In genomic region chr16:66370786-66371684, GRCh38 we compare ENCODE assay signal across 1 cellular context.
TF ChIP-seq lines count a peak whose summit lies in the region.

No MANE protein-coding gene starts in this region.

TF ChIP-seq in HepG2, 621 proteins besides CTCF, POLR2A, EP300 and RAD21:
- TF ChIP-seq, protein P1, sequence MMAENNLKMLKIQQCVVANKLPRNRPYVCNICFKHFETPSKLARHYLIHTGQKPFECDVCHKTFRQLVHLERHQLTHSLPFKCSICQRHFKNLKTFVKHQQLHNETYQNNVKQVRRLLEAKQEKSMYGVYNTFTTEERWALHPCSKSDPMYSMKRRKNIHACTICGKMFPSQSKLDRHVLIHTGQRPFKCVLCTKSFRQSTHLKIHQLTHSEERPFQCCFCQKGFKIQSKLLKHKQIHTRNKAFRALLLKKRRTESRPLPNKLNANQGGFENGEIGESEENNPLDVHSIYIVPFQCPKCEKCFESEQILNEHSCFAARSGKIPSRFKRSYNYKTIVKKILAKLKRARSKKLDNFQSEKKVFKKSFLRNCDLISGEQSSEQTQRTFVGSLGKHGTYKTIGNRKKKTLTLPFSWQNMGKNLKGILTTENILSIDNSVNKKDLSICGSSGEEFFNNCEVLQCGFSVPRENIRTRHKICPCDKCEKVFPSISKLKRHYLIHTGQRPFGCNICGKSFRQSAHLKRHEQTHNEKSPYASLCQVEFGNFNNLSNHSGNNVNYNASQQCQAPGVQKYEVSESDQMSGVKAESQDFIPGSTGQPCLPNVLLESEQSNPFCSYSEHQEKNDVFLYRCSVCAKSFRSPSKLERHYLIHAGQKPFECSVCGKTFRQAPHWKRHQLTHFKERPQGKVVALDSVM (CRISPR knock-in tag; IDR thresholded peaks at IDR 0.05): peak; percentile 52; the same call in 1 of the 2 replicates
- TF ChIP-seq, protein P2, sequence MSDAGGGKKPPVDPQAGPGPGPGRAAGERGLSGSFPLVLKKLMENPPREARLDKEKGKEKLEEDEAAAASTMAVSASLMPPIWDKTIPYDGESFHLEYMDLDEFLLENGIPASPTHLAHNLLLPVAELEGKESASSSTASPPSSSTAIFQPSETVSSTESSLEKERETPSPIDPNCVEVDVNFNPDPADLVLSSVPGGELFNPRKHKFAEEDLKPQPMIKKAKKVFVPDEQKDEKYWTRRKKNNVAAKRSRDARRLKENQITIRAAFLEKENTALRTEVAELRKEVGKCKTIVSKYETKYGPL (CRISPR knock-in tag; IDR thresholded peaks at IDR 0.05): no peak
- TF ChIP-seq ZNF674 (CRISPR knock-in tag; IDR thresholded peaks at IDR 0.05; ENCODE audit: low read depth): no peak
- TF ChIP-seq RXRA (CRISPR knock-in tag; IDR thresholded peaks at IDR 0.05): no peak
- TF ChIP-seq SIN3A (IDR thresholded peaks at IDR 0.05; ENCODE audit: borderline replicate concordance, low read depth, low read length): no peak
- no peak for TF ChIP-seq SNRNP70 (IDR thresholded peaks at IDR 0.05; ENCODE audit: low read depth, low read length)
- no peak for TF ChIP-seq HCFC1 (IDR thresholded peaks at IDR 0.05; ENCODE audit: low read depth, low read length)
- no peak for TF ChIP-seq ZNF441 (CRISPR knock-in tag; IDR thresholded peaks at IDR 0.05; ENCODE audit: borderline replicate concordance)
- no peak for TF ChIP-seq MTA3 (CRISPR knock-in tag; IDR thresholded peaks at IDR 0.05)
- peak; percentile 58 for TF ChIP-seq ZNF263 (CRISPR knock-in tag; IDR thresholded peaks at IDR 0.05)
- 0 out of 2 replicates have a peak, but pooled peaks have one; percentile 25 for TF ChIP-seq HNF4A (CRISPR knock-in tag; IDR thresholded peaks at IDR 0.05)
- TF ChIP-seq SATB2 (CRISPR knock-in tag; IDR thresholded peaks at IDR 0.05): no peak
- TF ChIP-seq, protein P3, sequence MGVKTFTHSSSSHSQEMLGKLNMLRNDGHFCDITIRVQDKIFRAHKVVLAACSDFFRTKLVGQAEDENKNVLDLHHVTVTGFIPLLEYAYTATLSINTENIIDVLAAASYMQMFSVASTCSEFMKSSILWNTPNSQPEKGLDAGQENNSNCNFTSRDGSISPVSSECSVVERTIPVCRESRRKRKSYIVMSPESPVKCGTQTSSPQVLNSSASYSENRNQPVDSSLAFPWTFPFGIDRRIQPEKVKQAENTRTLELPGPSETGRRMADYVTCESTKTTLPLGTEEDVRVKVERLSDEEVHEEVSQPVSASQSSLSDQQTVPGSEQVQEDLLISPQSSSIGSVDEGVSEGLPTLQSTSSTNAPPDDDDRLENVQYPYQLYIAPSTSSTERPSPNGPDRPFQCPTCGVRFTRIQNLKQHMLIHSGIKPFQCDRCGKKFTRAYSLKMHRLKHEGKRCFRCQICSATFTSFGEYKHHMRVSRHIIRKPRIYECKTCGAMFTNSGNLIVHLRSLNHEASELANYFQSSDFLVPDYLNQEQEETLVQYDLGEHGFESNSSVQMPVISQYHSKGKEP (CRISPR knock-in tag; IDR thresholded peaks at IDR 0.05): no peak
- TF ChIP-seq CENPT (CRISPR knock-in tag; IDR thresholded peaks at IDR 0.05; ENCODE audit: low read depth): no peak
- no peak for TF ChIP-seq ZNF660 (CRISPR knock-in tag; IDR thresholded peaks at IDR 0.05; ENCODE audit: borderline replicate concordance, low read depth)
- no peak for TF ChIP-seq HNRNPL (IDR thresholded peaks at IDR 0.05; ENCODE audit: low read depth, low read length)
- TF ChIP-seq, protein P4, sequence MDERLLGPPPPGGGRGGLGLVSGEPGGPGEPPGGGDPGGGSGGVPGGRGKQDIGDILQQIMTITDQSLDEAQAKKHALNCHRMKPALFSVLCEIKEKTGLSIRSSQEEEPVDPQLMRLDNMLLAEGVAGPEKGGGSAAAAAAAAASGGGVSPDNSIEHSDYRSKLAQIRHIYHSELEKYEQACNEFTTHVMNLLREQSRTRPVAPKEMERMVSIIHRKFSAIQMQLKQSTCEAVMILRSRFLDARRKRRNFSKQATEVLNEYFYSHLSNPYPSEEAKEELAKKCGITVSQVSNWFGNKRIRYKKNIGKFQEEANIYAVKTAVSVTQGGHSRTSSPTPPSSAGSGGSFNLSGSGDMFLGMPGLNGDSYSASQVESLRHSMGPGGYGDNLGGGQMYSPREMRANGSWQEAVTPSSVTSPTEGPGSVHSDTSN (CRISPR knock-in tag; IDR thresholded peaks at IDR 0.05): no peak
- TF ChIP-seq ZNF687 (CRISPR knock-in tag; IDR thresholded peaks at IDR 0.05): peak; percentile 21; the same call in 1 of the 2 replicates
- TF ChIP-seq ZNF788 (CRISPR knock-in tag; IDR thresholded peaks at IDR 0.05; ENCODE audit: borderline replicate concordance): no peak
- TF ChIP-seq TAF1 (CRISPR knock-in tag; IDR thresholded peaks at IDR 0.05): no peak
- TF ChIP-seq PRPF4 (IDR thresholded peaks at IDR 0.05; ENCODE audit: low read depth, low read length, poor library complexity, severe bottlenecking): no peak
- TF ChIP-seq TBL1XR1 (IDR thresholded peaks at IDR 0.05; ENCODE audit: borderline replicate concordance, low read length, partially characterized antibody): no peak
- TF ChIP-seq ZNF841 (CRISPR knock-in tag; IDR thresholded peaks at IDR 0.05; ENCODE audit: borderline replicate concordance): no peak
- TF ChIP-seq ZNF567 (CRISPR knock-in tag; IDR thresholded peaks at IDR 0.05; ENCODE audit: borderline replicate concordance): no peak
- TF ChIP-seq KLF6 (CRISPR knock-in tag; IDR thresholded peaks at IDR 0.05): no peak
- TF ChIP-seq TGIF2 (CRISPR knock-in tag; IDR thresholded peaks at IDR 0.05): no peak
- no peak for TF ChIP-seq ZBTB7B (CRISPR knock-in tag; IDR thresholded peaks at IDR 0.05)
- no peak for TF ChIP-seq ZNF672 (CRISPR knock-in tag; IDR thresholded peaks at IDR 0.05)
- TF ChIP-seq SOX6 (IDR thresholded peaks at IDR 0.05): no peak
- TF ChIP-seq SOX6 (CRISPR knock-in tag; IDR thresholded peaks at IDR 0.05): 0 out of 2 replicates have a peak, but pooled peaks have one; percentile 5
- TF ChIP-seq MTF1 (CRISPR knock-in tag; IDR thresholded peaks at IDR 0.05): no peak
- TF ChIP-seq, protein P5, sequence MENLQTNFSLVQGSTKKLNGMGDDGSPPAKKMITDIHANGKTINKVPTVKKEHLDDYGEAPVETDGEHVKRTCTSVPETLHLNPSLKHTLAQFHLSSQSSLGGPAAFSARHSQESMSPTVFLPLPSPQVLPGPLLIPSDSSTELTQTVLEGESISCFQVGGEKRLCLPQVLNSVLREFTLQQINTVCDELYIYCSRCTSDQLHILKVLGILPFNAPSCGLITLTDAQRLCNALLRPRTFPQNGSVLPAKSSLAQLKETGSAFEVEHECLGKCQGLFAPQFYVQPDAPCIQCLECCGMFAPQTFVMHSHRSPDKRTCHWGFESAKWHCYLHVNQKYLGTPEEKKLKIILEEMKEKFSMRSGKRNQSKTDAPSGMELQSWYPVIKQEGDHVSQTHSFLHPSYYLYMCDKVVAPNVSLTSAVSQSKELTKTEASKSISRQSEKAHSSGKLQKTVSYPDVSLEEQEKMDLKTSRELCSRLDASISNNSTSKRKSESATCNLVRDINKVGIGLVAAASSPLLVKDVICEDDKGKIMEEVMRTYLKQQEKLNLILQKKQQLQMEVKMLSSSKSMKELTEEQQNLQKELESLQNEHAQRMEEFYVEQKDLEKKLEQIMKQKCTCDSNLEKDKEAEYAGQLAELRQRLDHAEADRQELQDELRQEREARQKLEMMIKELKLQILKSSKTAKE (CRISPR knock-in tag; IDR thresholded peaks at IDR 0.05; ENCODE audit: borderline replicate concordance): no peak
- TF ChIP-seq RELA (CRISPR knock-in tag; IDR thresholded peaks at IDR 0.05): no peak
- no peak for TF ChIP-seq ZNF615 (CRISPR knock-in tag; IDR thresholded peaks at IDR 0.05; ENCODE audit: borderline replicate concordance)
- no peak for TF ChIP-seq ZNF749 (CRISPR knock-in tag; IDR thresholded peaks at IDR 0.05; ENCODE audit: borderline replicate concordance)
- TF ChIP-seq SRF (IDR thresholded peaks at IDR 0.05; ENCODE audit: low read depth, low read length): no peak
